In genomic region chr11:125263268-125263790, GRCh38 we compare ENCODE assay signal across 8 cellular contexts.
A peak's percentile ranks its signal among the peaks of the same experiment; 100 is the strongest.
DNase-seq lines count a peak whose midpoint lies in the region; ATAC-seq and TF ChIP-seq lines count a peak whose summit lies in the region.

No MANE protein-coding gene starts in this region.

- H3K4me1 ChIP-seq in right cardiac atrium (ENCODE audit: control insufficient read depth, insufficient read depth, low read length): peaks cover 4% of the 10 kb centered on the region

- no peak overlapping the region for H3K4me3 ChIP-seq in right cardiac atrium (ENCODE audit: low read length)

- H3K4me1 Mint-ChIP-seq in progenitor cell of endocrine pancreas (ENCODE audit: low read depth): peaks cover 34% of the 10 kb centered on the region

- in situ Hi-C loops in G401 (cut with HindIII; ENCODE audit: low sequenced_read_pairs): no loop called here

- H3K27ac ChIP-seq in right cardiac atrium (ENCODE audit: low read length): peak overlapping the region; percentile 28

- peak overlapping the region; percentile 82 for H3K27ac Mint-ChIP-seq in progenitor cell of endocrine pancreas

- DNase-seq in G401 (ENCODE audit: low spot score) (peak; percentile 34), amniotic stem cell (lab: John Stamatoyannopoulos, UW) (peak; percentile 14), right cardiac atrium (peak; percentile 91 to 95 (median 94)), progenitor cell of endocrine pancreas (ENCODE audit: low spot score, unreplicated experiment) (peak; percentile 48), NCI-H226 (no peak), GM10266 (ENCODE audit: extremely low spot score) (no peak)
- DNase-seq in activated CD4-positive, alpha-beta T cell treated with anti-CD3 and anti-CD28 coated beads, Interleukin-2, amount 50 U/mL, for 48 hours: no peak

- intact Hi-C loops in right cardiac atrium (cut with DNase I): no loop called here

- TF ChIP-seq CTCF in progenitor cell of endocrine pancreas (IDR thresholded peaks at IDR 0.05; ENCODE audit: unreplicated experiment): no peak
- no peak for TF ChIP-seq CTCF in GM10266 (IDR thresholded peaks at IDR 0.05; ENCODE audit: control insufficient read depth, insufficient read depth, low read depth, missing control alignments)

- WGBS in right cardiac atrium: 27% methylated on average over 29 of the region's 29 CpGs

- no peaks in the 10 kb centered on the region for H3K27me3 Mint-ChIP-seq in progenitor cell of endocrine pancreas

- peaks cover 2% of the 10 kb centered on the region for H3K36me3 Mint-ChIP-seq in progenitor cell of endocrine pancreas (ENCODE audit: insufficient read depth)

- no peaks in the 10 kb centered on the region for H3K27me3 ChIP-seq in right cardiac atrium (ENCODE audit: control insufficient read depth, insufficient read depth)

- ATAC-seq in right cardiac atrium (peak; percentile 88 to 93), GM21528 (IDR thresholded peaks at IDR 0.05; ENCODE audit: low FRiP score, unreplicated experiment) (no peak)

- no peaks in the 10 kb centered on the region for H3K9me3 Mint-ChIP-seq in progenitor cell of endocrine pancreas (ENCODE audit: low read depth)

- no peaks in the 10 kb centered on the region for H3K9me3 ChIP-seq in right cardiac atrium (ENCODE audit: control insufficient read depth, low read length)

- no peak overlapping the region for H3K4me3 Mint-ChIP-seq in progenitor cell of endocrine pancreas (ENCODE audit: low read depth)

Comparison
In these comparisons a context has a peak if more than half of its experiments do, and no peak if none do; other contexts are left out.
1. DNase-seq: peak in G401 (single experiment), amniotic stem cell (single experiment), right cardiac atrium (3 of 3) and progenitor cell of endocrine pancreas (single experiment); none in NCI-H226 (single experiment), GM10266 (single experiment) and activated CD4-positive, alpha-beta T cell treated with anti-CD3 and anti-CD28 coated beads, Interleukin-2, amount 50 U/mL, for 48 hours (0 of 2).